Comparison of ENCODE assay signal across 29 cellular contexts in the genomic region with DNA sequence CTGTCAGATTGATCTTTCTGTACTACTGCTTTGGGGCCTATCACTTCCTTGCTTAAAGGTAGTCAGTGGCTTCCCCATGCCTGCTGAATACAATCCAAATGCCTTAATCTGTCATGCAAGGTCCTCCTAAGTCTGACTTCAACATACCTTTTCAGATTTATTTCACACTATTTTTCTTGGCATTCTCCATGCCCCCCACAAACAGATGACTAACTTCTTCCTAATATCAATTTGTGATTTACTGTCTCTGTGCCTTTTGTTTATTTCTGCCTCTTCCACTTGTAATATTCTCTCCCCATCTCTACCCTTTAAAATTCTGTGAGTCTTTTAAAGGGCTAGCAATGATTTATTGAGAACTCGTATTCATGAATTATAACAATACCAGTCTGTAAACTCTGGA. TPM values are rescaled to one million over a fixed set of nuclear protein-coding genes. Genes with fewer than 3 reads are reported as not detected.
"Had no signal": no experiment of that assay in that cellular context is flagged by ENCODE, and none has a peak within 500 bp of the region (broad histone marks: within the 10 kb centered on the region; RNA-seq: fewer than 3 reads in every experiment).

No MANE protein-coding gene starts in this region.

- H3K27ac Mint-ChIP-seq: effector memory CD8-positive, alpha-beta T cell; immature natural killer cell; natural killer cell treated with Interleukin-12 subunit alpha and Interleukin-12 subunit beta and Interleukin-15 and Interleukin-18, amount 100 ng/mL, for 72 hours; stimulated activated naive CD8-positive, alpha-beta T cell treated with anti-CD3 and anti-CD28 coated beads, Interleukin-15, amount 100 ng/mL, for 72 hours had no signal

- H3K4me1 Mint-ChIP-seq: immature natural killer cell; naive B cell; stimulated activated naive CD8-positive, alpha-beta T cell treated with anti-CD3 and anti-CD28 coated beads, Interleukin-15, amount 100 ng/mL, for 72 hours had no signal

- H3K36me3 Mint-ChIP-seq: immature natural killer cell; naive B cell; natural killer cell treated with Interleukin-12 subunit alpha and Interleukin-12 subunit beta and Interleukin-15 and Interleukin-18, amount 100 ng/mL, for 72 hours had no signal

- DNase-seq: central memory CD4-positive, alpha-beta T cell; effector memory CD8-positive, alpha-beta T cell; erythroblast; foreskin keratinocyte; heart left ventricle; hippocampal formation; immature natural killer cell; left ventricle myocardium superior; lower lobe of right lung; naive B cell; nucleus accumbens; ovary; posterior cingulate gyrus; retina; right lobe of liver; small intestine; stimulated activated CD4-positive, alpha-beta T cell treated with anti-CD3 and anti-CD28 coated beads, Interleukin-15, amount 100 ng/mL, for 24 hours; stimulated activated CD4-positive, alpha-beta T cell treated with anti-CD3 and anti-CD28 coated beads, Interleukin-2, amount 100 ng/mL, for 48 hours; stimulated activated naive CD4-positive, alpha-beta T cell; stimulated activated naive CD8-positive, alpha-beta T cell treated with anti-CD3 and anti-CD28 coated beads, Interleukin-15, amount 100 ng/mL, for 72 hours; transverse colon; upper lobe of right lung; uterus had no signal

- H3K27me3 Mint-ChIP-seq: effector memory CD8-positive, alpha-beta T cell; naive B cell; stimulated activated naive CD8-positive, alpha-beta T cell treated with anti-CD3 and anti-CD28 coated beads, Interleukin-15, amount 100 ng/mL, for 72 hours had no signal

- H3K4me3 ChIP-seq: coronary artery, gastroesophageal sphincter, heart left ventricle, lower lobe of right lung, ovary, right lobe of liver, suprapubic skin, transverse colon, upper lobe of right lung, uterus had no signal

- FAIRE-seq: endometrium, keratinocyte, small intestine had no signal

- H3K4me1 ChIP-seq: lower lobe of right lung, right lobe of liver, suprapubic skin, transverse colon, upper lobe of right lung, uterus had no signal

- H3K9me3 Mint-ChIP-seq: effector memory CD8-positive, alpha-beta T cell; immature natural killer cell; naive B cell; natural killer cell treated with Interleukin-12 subunit alpha and Interleukin-12 subunit beta and Interleukin-15 and Interleukin-18, amount 100 ng/mL, for 72 hours; stimulated activated naive CD8-positive, alpha-beta T cell treated with anti-CD3 and anti-CD28 coated beads, Interleukin-15, amount 100 ng/mL, for 72 hours had no signal

- H3K4me3 Mint-ChIP-seq: effector memory CD8-positive, alpha-beta T cell; immature natural killer cell; naive B cell; natural killer cell treated with Interleukin-12 subunit alpha and Interleukin-12 subunit beta and Interleukin-15 and Interleukin-18, amount 100 ng/mL, for 72 hours; stimulated activated naive CD8-positive, alpha-beta T cell treated with anti-CD3 and anti-CD28 coated beads, Interleukin-15, amount 100 ng/mL, for 72 hours had no signal

- H3K36me3 ChIP-seq: ovary, transverse colon, uterus had no signal

- H3K27me3 ChIP-seq: foreskin keratinocyte, gastroesophageal sphincter, ovary, right lobe of liver, suprapubic skin, transverse colon, upper lobe of right lung, uterus had no signal

- H3K9me3 ChIP-seq: gastroesophageal sphincter, heart left ventricle, lower lobe of right lung, ovary, right lobe of liver, suprapubic skin, transverse colon, upper lobe of right lung, uterus had no signal

- H3K27ac ChIP-seq: coronary artery, foreskin keratinocyte, gastroesophageal sphincter, heart left ventricle, lower lobe of right lung, ovary, right lobe of liver, suprapubic skin, transverse colon, upper lobe of right lung, uterus had no signal

RNA-seq across cellular contexts. Expression of a gene that starts 58.6 kb away (rescaled TPM):
- total RNA-seq: natural killer cell treated with Interleukin-12 subunit alpha and Interleukin-12 subunit beta and Interleukin-15 and Interleukin-18, amount 100 ng/mL, for 72 hours had no signal
